In the genomic region with DNA sequence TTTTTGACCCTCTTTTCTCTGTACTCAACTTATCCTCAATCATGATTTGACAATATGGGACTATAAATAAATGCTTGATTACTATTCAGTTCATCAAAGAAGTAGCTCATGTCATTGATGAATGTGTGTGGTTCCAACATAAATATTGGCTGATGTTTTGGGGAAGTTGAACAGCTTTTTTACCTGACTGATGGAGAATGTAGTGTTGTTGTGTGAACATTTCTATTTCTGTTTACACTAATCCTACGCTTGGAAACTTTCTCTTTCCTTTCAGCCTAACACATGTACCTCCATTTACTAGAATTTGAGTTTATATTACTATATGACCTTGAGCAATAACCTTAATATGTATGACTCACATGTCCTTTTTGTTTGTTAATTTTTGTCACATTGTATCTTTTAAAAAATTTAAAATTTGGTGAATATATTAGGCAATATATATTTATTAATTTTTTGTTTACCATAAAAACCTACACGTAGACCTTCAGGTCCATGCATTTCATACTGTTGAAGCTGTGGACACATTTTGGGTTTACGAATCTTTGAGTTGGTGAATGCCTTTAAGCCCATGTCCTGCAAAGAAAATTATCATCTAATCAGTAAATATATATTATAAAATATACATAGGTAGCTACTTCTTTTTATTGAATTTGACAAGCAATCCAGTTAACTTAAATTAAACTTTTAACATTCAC, we compare ENCODE assay signal across 28 cellular contexts. TPM values are rescaled to one million over a fixed set of nuclear protein-coding genes. Genes with fewer than 3 reads are reported as not detected.
DNase-seq lines count a peak whose midpoint lies in the region; ATAC-seq, FAIRE-seq and TF ChIP-seq lines count a peak whose summit lies in the region.
"Had no signal": no experiment of that assay in that cellular context is flagged by ENCODE, and none has a peak within 500 bp of the region (broad histone marks: within the 10 kb centered on the region; RNA-seq: fewer than 3 reads in every experiment).

No MANE protein-coding gene starts in this region.

- peaks cover 98% of the 10 kb centered on the region for H3K36me3 ChIP-seq in left ventricle myocardium inferior
- peaks cover 96% of the 10 kb centered on the region for H3K36me3 ChIP-seq in right atrium auricular region
- H3K36me3 ChIP-seq in kidney (ENCODE audit: control insufficient read depth in 1 of 2, insufficient read depth in 2 of 2, low read length in 2 of 2) = peaks cover 6 to 18% of the 10 kb centered on the region in 2 donors
- peaks cover 16 to 98% (median 64%) of the 10 kb centered on the region in 4 donors for H3K36me3 ChIP-seq in right lobe of liver
- no peaks in the 10 kb centered on the region for H3K36me3 ChIP-seq in colonic mucosa
- H3K36me3 ChIP-seq: BLaER1 had no signal

- WGBS in right lobe of liver (ENCODE audit: insufficient coverage, low coverage, low lambda C conversion rate, missing lambda C conversion rate) = 94% methylated on average over 3 of the region's 3 CpGs
- 91 to 98% methylated on average over 3 of the region's 3 CpGs for WGBS in lower leg skin, 2 donors

- no peak overlapping the region for H3K27ac Mint-ChIP-seq in chondrocyte (ENCODE audit: unreplicated experiment)
- H3K27ac Mint-ChIP-seq: B cell; CD4-positive, CD25-positive, alpha-beta regulatory T cell had no signal

- FAIRE-seq in G401.6 (lab: Jason Lieb, UNC) = peak; percentile 33
- peak; percentile 57 for FAIRE-seq in kidney (lab: Jason Lieb, UNC)
- FAIRE-seq: GM12891 had no signal

- H3K9ac ChIP-seq in kidney (ENCODE audit: low read length in 2 of 2) (no peak overlapping the region), colonic mucosa (ENCODE audit: low read depth in 2 of 2, low read length in 2 of 2) (no peak overlapping the region)
- H3K9ac ChIP-seq: BLaER1 had no signal

- intact Hi-C loops in left ventricle myocardium inferior (cut with micrococcal nuclease) = no loop called here
- intact Hi-C loops in kidney (cut with DNase I) = no loop called here
- intact Hi-C loops in right lobe of liver (cut with DNase I) = no loop called here
- intact Hi-C loops in lower leg skin (cut with DNase I; ENCODE audit: low total_unique reads) = no loop called here
- intact Hi-C loops in colonic mucosa (cut with DNase I) = no loop called here

- TF ChIP-seq CTCF in left ventricle myocardium inferior (IDR thresholded peaks at IDR 0.05; ENCODE audit: borderline replicate concordance) = no peak
- no peak for TF ChIP-seq CTCF in right atrium auricular region (IDR thresholded peaks at IDR 0.05)
- no peak for TF ChIP-seq CTCF in kidney (IDR thresholded peaks at IDR 0.05; ENCODE audit: borderline replicate concordance, extremely low read depth, insufficient read depth)
- TF ChIP-seq CTCF in right lobe of liver (IDR thresholded peaks at IDR 0.05) = no peak
- no peak for TF ChIP-seq CTCF in lower leg skin (IDR thresholded peaks at IDR 0.05)
- no peak for TF ChIP-seq CTCF in colonic mucosa (IDR thresholded peaks at IDR 0.05)
- TF ChIP-seq CTCF in chondrocyte (IDR thresholded peaks at IDR 0.05) = no peak

- H3K27me3 ChIP-seq in left ventricle myocardium inferior (ENCODE audit: low read depth) (no peaks in the 10 kb centered on the region), right atrium auricular region (no peaks in the 10 kb centered on the region), right lobe of liver (no peaks in the 10 kb centered on the region), colonic mucosa (no peaks in the 10 kb centered on the region)
- H3K27me3 ChIP-seq: BLaER1 had no signal

- H3K4me1 ChIP-seq in left ventricle myocardium inferior = peaks cover 25% of the 10 kb centered on the region
- peaks cover 0 to 4% of the 10 kb centered on the region in 2 donors for H3K4me1 ChIP-seq in right atrium auricular region
- H3K4me1 ChIP-seq in kidney (ENCODE audit: control insufficient read depth in 1 of 2, insufficient read depth in 1 of 2, low read depth in 1 of 2, low read length in 2 of 2) = no peaks in the 10 kb centered on the region
- H3K4me1 ChIP-seq in right lobe of liver = no peaks in the 10 kb centered on the region
- no peaks in the 10 kb centered on the region for H3K4me1 ChIP-seq in colonic mucosa
- H3K4me1 ChIP-seq: BLaER1 had no signal

- TF ChIP-seq POLR2A in right lobe of liver (IDR thresholded peaks at IDR 0.05) (peak; percentile 24), lower leg skin (IDR thresholded peaks at IDR 0.05) (no peak)

- H3K9me3 Mint-ChIP-seq in chondrocyte (ENCODE audit: low read depth) = no peaks in the 10 kb centered on the region
- H3K9me3 Mint-ChIP-seq: CD4-positive, alpha-beta memory T cell; CD4-positive, CD25-positive, alpha-beta regulatory T cell; CD8-positive, alpha-beta memory T cell had no signal

- H3K9me3 ChIP-seq in left ventricle myocardium inferior (replicated peaks) = no peaks in the 10 kb centered on the region
- H3K9me3 ChIP-seq in right atrium auricular region = no peaks in the 10 kb centered on the region
- no peaks in the 10 kb centered on the region for H3K9me3 ChIP-seq in kidney (ENCODE audit: control insufficient read depth in 1 of 2, low read length in 2 of 2)
- no peaks in the 10 kb centered on the region for H3K9me3 ChIP-seq in right lobe of liver
- no peaks in the 10 kb centered on the region for H3K9me3 ChIP-seq in colonic mucosa
- H3K9me3 ChIP-seq: BLaER1 had no signal

- peaks cover 2% of the 10 kb centered on the region for H3K36me3 Mint-ChIP-seq in chondrocyte (ENCODE audit: low read depth)
- H3K36me3 Mint-ChIP-seq: CD14-positive monocyte; CD4-positive, CD25-positive, alpha-beta regulatory T cell had no signal

- H3K27ac ChIP-seq in left ventricle myocardium inferior (replicated peaks) (peak overlapping the region; percentile 69), right atrium auricular region (peak overlapping the region in 1 of 2 donors; percentile 35), kidney (ENCODE audit: low read depth in 2 of 2, low read length in 2 of 2) (no peak overlapping the region), right lobe of liver (peak overlapping the region in 1 of 3 donors; percentile 38), colonic mucosa (no peak overlapping the region)
- H3K27ac ChIP-seq: BLaER1 had no signal

- no peaks in the 10 kb centered on the region for H3K27me3 Mint-ChIP-seq in chondrocyte (ENCODE audit: low read depth)
- H3K27me3 Mint-ChIP-seq: B cell; CD4-positive, alpha-beta memory T cell; CD4-positive, CD25-positive, alpha-beta regulatory T cell; CD8-positive, alpha-beta memory T cell had no signal

- ATAC-seq in right lobe of liver = no peak

- no peaks in the 10 kb centered on the region for H3K4me1 Mint-ChIP-seq in chondrocyte (ENCODE audit: low read depth)
- H3K4me1 Mint-ChIP-seq: B cell had no signal

- DNase-seq in left ventricle myocardium inferior = no peak
- no peak for DNase-seq in right atrium auricular region (ENCODE audit: low spot score)
- no peak for DNase-seq in kidney
- DNase-seq in right lobe of liver = no peak
- no peak for DNase-seq in lower leg skin (ENCODE audit: low spot score in 2 of 2)
- DNase-seq in colonic mucosa = no peak
- no peak for DNase-seq in chondrocyte (ENCODE audit: low spot score)
- DNase-seq: 8988T; AML-193; C1 segment of cervical spinal cord; CD4-positive, alpha-beta memory T cell; CD4-positive, CD25-positive, alpha-beta regulatory T cell; CD8-positive, alpha-beta memory T cell; COR-L47; DMS 273 treated with DMSO at 0.1 percent for 48 hours; DMS153; DMS53; DMS79; DND-41; EL; GF-D8 had no signal

- H3K4me3 Mint-ChIP-seq in chondrocyte (ENCODE audit: unreplicated experiment) = no peak overlapping the region
- H3K4me3 Mint-ChIP-seq: B cell; CD14-positive monocyte; CD4-positive, CD25-positive, alpha-beta regulatory T cell; CD8-positive, alpha-beta memory T cell had no signal

- no peak overlapping the region for H3K4me3 ChIP-seq in left ventricle myocardium inferior
- H3K4me3 ChIP-seq in right atrium auricular region = no peak overlapping the region
- no peak overlapping the region for H3K4me3 ChIP-seq in kidney (ENCODE audit: low read length in 2 of 2)
- no peak overlapping the region for H3K4me3 ChIP-seq in right lobe of liver
- H3K4me3 ChIP-seq in lower leg skin (ENCODE audit: low read depth, poor library complexity, severe bottlenecking) = no peak overlapping the region
- no peak overlapping the region for H3K4me3 ChIP-seq in colonic mucosa
- H3K4me3 ChIP-seq: BLaER1 had no signal

RNA-seq across cellular contexts. Expression of a gene that starts 21.1 kb away (rescaled TPM):
- total RNA-seq in left ventricle myocardium inferior (502 TPM), right atrium auricular region (100 to 1,000 TPM; 340 to 683 TPM), kidney (971 TPM), right lobe of liver (1,000 to 10,000 TPM in 5 of 6 experiments, 100 to 1,000 TPM in 1; 978 to 3,352 (median 2,507) TPM), lower leg skin (100 to 1,000 TPM in 1 of 4 donors, 10 to 100 TPM in 3; 32.9 to 123 (median 49.6) TPM), colonic mucosa (100 to 1,000 TPM; 105 to 201 TPM), chondrocyte (8.5 to 40.8 TPM (median 33.9 TPM) in 3 replicates)
- 745 TPM for polyA plus RNA-seq in kidney (ENCODE audit: insufficient read depth, low read depth, low replicate concordance)
- total RNA-seq: B cell; CD4-positive, CD25-positive, alpha-beta regulatory T cell; Daoy; G401 had no signal
- polyA plus RNA-seq: CD4-positive, CD25-positive, alpha-beta regulatory T cell had no signal
